8 cellular contexts compared by ENCODE assay signal in the genomic region with DNA sequence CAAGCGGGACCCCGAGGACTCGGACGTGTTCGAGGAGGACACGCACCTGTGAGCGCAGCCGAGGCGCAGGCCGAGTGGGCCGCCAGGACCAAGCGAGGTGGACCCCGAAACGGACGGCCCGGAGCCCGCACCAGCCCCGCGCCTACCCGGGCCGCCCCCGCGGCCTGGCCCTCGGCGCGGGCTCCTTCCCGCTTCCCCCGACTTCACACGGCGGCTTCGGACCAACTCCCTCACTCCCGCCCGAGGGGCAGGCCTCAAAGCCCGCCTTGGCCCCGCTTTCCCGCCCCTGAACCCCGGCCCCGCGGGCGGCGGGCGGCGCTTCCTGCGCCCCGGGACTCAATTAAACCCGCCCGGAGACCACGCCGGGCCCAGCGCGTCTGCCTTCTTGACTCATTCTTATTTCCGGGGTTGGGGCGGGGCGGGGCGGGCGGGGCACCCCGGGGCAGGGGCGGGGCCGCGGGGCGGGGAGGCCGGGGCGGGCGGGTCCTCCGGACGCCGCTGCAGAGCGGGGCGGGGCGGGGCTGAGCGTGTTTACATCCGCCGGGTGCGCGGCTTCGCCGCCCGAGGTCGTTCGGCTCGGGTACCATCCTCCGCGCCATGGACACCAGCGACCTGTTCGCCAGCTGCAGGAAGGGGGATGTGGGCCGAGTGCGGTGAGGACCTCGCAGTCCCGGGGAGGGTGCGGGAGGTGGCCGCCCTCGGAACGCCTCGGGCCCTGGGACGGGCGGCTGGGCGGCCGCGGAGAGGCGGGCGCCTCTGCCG. TPM values are rescaled to one million over a fixed set of nuclear protein-coding genes. Genes with fewer than 3 reads are reported as not detected.
DNase-seq lines count a peak whose midpoint lies in the region; ATAC-seq, FAIRE-seq and TF ChIP-seq lines count a peak whose summit lies in the region.

A gene (plus strand): TSS at position 524 of the 762 bp plus-strand sequence. CDS start 74 bp downstream, at position 598.

- H3K4me2 ChIP-seq in astrocyte (ENCODE audit: low read length), result peak within 1 kb of the TSS; percentile 91

- H3K27ac ChIP-seq in astrocyte (ENCODE audit: low read depth, low read length), result peak within 1 kb of the TSS; percentile 88
- peak within 1 kb of the TSS; percentile 89 to 93 (median 92) for H3K27ac ChIP-seq in sigmoid colon

- H3K27me3 Mint-ChIP-seq in astrocyte (ENCODE audit: low read depth, unreplicated experiment), result peaks cover 12% of the 10 kb centered on the region

- peak within 1 kb of the TSS; percentile 87 for H3K27ac Mint-ChIP-seq in astrocyte (ENCODE audit: unreplicated experiment)

- H3K4me1 ChIP-seq in astrocyte (ENCODE audit: insufficient read depth, low read length) (peaks cover 11% of the 10 kb centered on the region), sigmoid colon (peaks cover 0 to 34% (median 27%) of the 10 kb centered on the region in 4 donors)

- peak within 1 kb of the TSS; percentile 92 for H3K9ac ChIP-seq in astrocyte (ENCODE audit: low read length)

- H2AFZ ChIP-seq in astrocyte (ENCODE audit: low read depth, low read length), result peak within 1 kb of the TSS; percentile 95

- FAIRE-seq in astrocyte (lab: Jason Lieb, UNC), result no peak

- H3K4me3 Mint-ChIP-seq in astrocyte (ENCODE audit: unreplicated experiment), result peak within 1 kb of the TSS; percentile 87

- TF ChIP-seq EP300 in sigmoid colon (IDR thresholded peaks at IDR 0.05), result no peak

- no peaks in the 10 kb centered on the region for H3K4me1 Mint-ChIP-seq in astrocyte (ENCODE audit: low read depth, unreplicated experiment)

- H3K27me3 ChIP-seq in astrocyte (ENCODE audit: insufficient read depth, low read length), result no peaks in the 10 kb centered on the region
- no peaks in the 10 kb centered on the region for H3K27me3 ChIP-seq in sigmoid colon

- TF ChIP-seq CTCF in GM12865 (IDR thresholded peaks at IDR 0.05; ENCODE audit: insufficient read depth, low read depth, low read length, missing control alignments), result no peak
- no peak for TF ChIP-seq CTCF in astrocyte (IDR thresholded peaks at IDR 0.05; ENCODE audit: insufficient read depth, low read depth, low read length)
- no peak for TF ChIP-seq CTCF in sigmoid colon (IDR thresholded peaks at IDR 0.05)

- ATAC-seq in HG02678 (IDR thresholded peaks at IDR 0.05; ENCODE audit: unreplicated experiment) (peak; percentile 81), HG03457 (IDR thresholded peaks at IDR 0.05; ENCODE audit: unreplicated experiment) (no peak)

- WGBS in sigmoid colon, 2 donors, result 1% methylated on average over 102 of the region's 102 CpGs

- DNase-seq in GM12865 (ENCODE audit: low read depth), result peak; percentile 90
- DNase-seq in NCI-H187 treated with DMSO at 0.1 percent for 48 hours (lab: John Stamatoyannopoulos, UW), result peak; percentile 44
- peak; percentile 76 for DNase-seq in T-helper 22 cell (ENCODE audit: low read depth)
- DNase-seq in astrocyte (ENCODE audit: low read depth), result peak; percentile 35
- DNase-seq in hippocampal formation (lab: John Stamatoyannopoulos, UW), result peak; percentile 72 to 79
- DNase-seq in sigmoid colon, result peak; percentile 92

- H3K9me3 ChIP-seq in astrocyte (ENCODE audit: insufficient read depth, low read depth, low read length) (no peaks in the 10 kb centered on the region), sigmoid colon (no peaks in the 10 kb centered on the region)

- H3K36me3 Mint-ChIP-seq in astrocyte (ENCODE audit: low read depth, unreplicated experiment), result peaks cover 14% of the 10 kb centered on the region

- H4K20me1 ChIP-seq in astrocyte (ENCODE audit: insufficient read depth, low read length), result no peaks in the 10 kb centered on the region

- intact Hi-C loops in sigmoid colon (cut with DNase I), result loop anchor here (5.0 kb wide), 3 partner anchors 75 to 380 kb away; a partner anchor contains a TSS

- no peaks in the 10 kb centered on the region for H3K36me3 ChIP-seq in astrocyte (ENCODE audit: insufficient read depth, low read length)
- peaks cover 4 to 29% (median 10%) of the 10 kb centered on the region in 4 donors for H3K36me3 ChIP-seq in sigmoid colon

- H3K9me3 Mint-ChIP-seq in astrocyte (ENCODE audit: unreplicated experiment), result no peaks in the 10 kb centered on the region

- no peak for TF ChIP-seq POLR2A in sigmoid colon (IDR thresholded peaks at IDR 0.05)

- H3K4me3 ChIP-seq in GM12865 (ENCODE audit: low read depth, low read length) (peak within 1 kb of the TSS; percentile 76), astrocyte (ENCODE audit: insufficient read depth, low read depth, low read length) (peak within 1 kb of the TSS; percentile 76), sigmoid colon (peak within 1 kb of the TSS; percentile 81 to 100 (median 90))

- no peaks in the 10 kb centered on the region for H3K79me2 ChIP-seq in astrocyte (ENCODE audit: insufficient read depth, low read length)

RNA-seq across cellular contexts. Expression of the gene that starts here (rescaled TPM):
- total RNA-seq in astrocyte (11.6 and 11.8 TPM in 2 replicates), sigmoid colon (10 to 100 TPM; 33.5 to 75.3 (median 49.1) TPM)
- polyA plus RNA-seq in sigmoid colon, result 10 to 100 TPM; 18.0 to 36.5 (median 24.6) TPM

Comparison
In these comparisons a context has a peak if more than half of its experiments do, and no peak if none do; other contexts are left out.
1. DNase-seq: peak in every context shown above with its lines; median percentile 92 in sigmoid colon; 90 in GM12865; 76 in T-helper 22 cell; 76 in hippocampal formation; 44 in NCI-H187 treated with DMSO at 0.1 percent for 48 hours; 35 in astrocyte.